16 cellular contexts compared by ENCODE assay signal in genomic region chr5:80170117-80170535, GRCh38.
DNase-seq lines count a peak whose midpoint lies in the region; ATAC-seq, FAIRE-seq and TF ChIP-seq lines count a peak whose summit lies in the region.
"Had no signal": no experiment of that assay in that cellular context is flagged by ENCODE, and none has a peak within 500 bp of the region (broad histone marks: within the 10 kb centered on the region; RNA-seq: fewer than 3 reads in every experiment).

No MANE protein-coding gene starts in this region.

- no peak for TF ChIP-seq POLR2A in H1 (IDR thresholded peaks at IDR 0.05; ENCODE audit: control extremely low read depth in 1 of 2, low read depth in 2 of 2, low read length in 2 of 2)

- H3K27me3 Mint-ChIP-seq in activated naive CD4-positive, alpha-beta T cell treated with anti-CD3 and anti-CD28 coated beads, Interleukin-2, amount 50 U/mL, for 24 hours, result no peaks in the 10 kb centered on the region
- H3K27me3 Mint-ChIP-seq in activated naive CD4-positive, alpha-beta T cell treated with anti-CD3 and anti-CD28 coated beads for 36 hours (ENCODE audit: low read depth), result no peaks in the 10 kb centered on the region
- H3K27me3 Mint-ChIP-seq in type B pancreatic cell, result no peaks in the 10 kb centered on the region

- POLR2A ChIA-PET in H1 (lab: Charles Lee; ENCODE audit: partially characterized antibody), result interaction anchor here (0.9 to 1.8 kb wide), 4 partner anchors 8 to 88 kb away, joined by 3 to 4 read pairs (median 3); partner anchors contain the start of gene SERINC5

- peaks cover 14 to 78% (median 38%) of the 10 kb centered on the region in 4 experiments for H3K36me3 ChIP-seq in H1 (ENCODE audit: control insufficient read depth in 2 of 4, insufficient read depth in 4 of 4, low read length in 3 of 4)
- H3K36me3 ChIP-seq in tibial artery, result peaks cover 10 to 44% (median 14%) of the 10 kb centered on the region in 3 donors

- no peak overlapping the region for H4K5ac ChIP-seq in H1 (ENCODE audit: insufficient read length, low read depth, low read length)

- no peak overlapping the region for H2BK120ac ChIP-seq in H1 (replicated peaks; ENCODE audit: low read depth, low read length)

- H3K4me3 ChIP-seq in H1 (ENCODE audit: extremely low read depth in 1 of 4, insufficient read depth in 2 of 4, low read depth in 3 of 4, low read length in 4 of 4), result no peak overlapping the region
- H3K4me3 ChIP-seq in tibial artery, result no peak overlapping the region
- H3K4me3 ChIP-seq: left ventricle myocardium inferior had no signal

- 92% methylated on average over 2 of the region's 2 CpGs; no CpG with 5 or more reads in 1 of the 2 experiments for WGBS in H1 (ENCODE audit: extremely low coverage in 1 of 2, insufficient coverage in 1 of 2, insufficient read length in 1 of 2, insufficient replicate concordance in 2 of 2, low coverage in 1 of 2, low lambda C conversion rate in 2 of 2, missing lambda C conversion rate in 1 of 2), 2 experiments

- 0 out of 2 replicates have a peak overlapping the region, but pooled peaks have one; percentile 11 for H2BK5ac ChIP-seq in H1 (ENCODE audit: low read depth, low read length)

- no peak for FAIRE-seq in H1 (lab: Jason Lieb, UNC)

- H3K14ac ChIP-seq in H1 (ENCODE audit: insufficient read length), result no peak overlapping the region

- TF ChIP-seq RAD21 in H1 (IDR thresholded peaks at IDR 0.05 in 1 of 2, conservative IDR thresholded peaks at IDR 0.05 in 1 of 2; ENCODE audit: low read depth in 2 of 2, low read length in 2 of 2), result no peak

- H3K4me2 ChIP-seq in H1 (ENCODE audit: insufficient read depth in 1 of 2, low read depth in 2 of 2, low read length in 2 of 2), result no peak overlapping the region

- no peak for ATAC-seq in HG03280 (IDR thresholded peaks at IDR 0.05; ENCODE audit: unreplicated experiment)

- no peak overlapping the region for H2BK12ac ChIP-seq in H1 (ENCODE audit: low read depth, low read length)

- no peak overlapping the region for H2AFZ ChIP-seq in H1 (ENCODE audit: low read length)

- no peaks in the 10 kb centered on the region for H3K9me3 Mint-ChIP-seq in activated naive CD4-positive, alpha-beta T cell treated with anti-CD3 and anti-CD28 coated beads, Interleukin-2, amount 50 U/mL, for 24 hours
- no peaks in the 10 kb centered on the region for H3K9me3 Mint-ChIP-seq in activated naive CD4-positive, alpha-beta T cell treated with anti-CD3 and anti-CD28 coated beads for 36 hours
- no peaks in the 10 kb centered on the region for H3K9me3 Mint-ChIP-seq in type B pancreatic cell

- no peak for DNase-seq in activated naive CD4-positive, alpha-beta T cell treated with anti-CD3 and anti-CD28 coated beads for 36 hours
- DNase-seq in NCI-H69 (lab: John Stamatoyannopoulos, UW), result peak; percentile 33
- DNase-seq in H1 (ENCODE audit: low read depth in 1 of 2, low spot score in 2 of 2), result no peak
- no peak for DNase-seq in type B pancreatic cell (ENCODE audit: extremely low spot score, unreplicated experiment)
- no peak for DNase-seq in tibial artery
- DNase-seq: activated gamma-delta T cell; left ventricle myocardium inferior; NCI-H1105; NCI-H524; occipital lobe; Right ventricle myocardium superior; stimulated activated CD4-positive, alpha-beta T cell treated with anti-CD3 and anti-CD28 coated beads, Interleukin-12 subunit alpha, Interleukin-12 subunit beta, amount 100 ng/mL, for 4 hours; stimulated activated CD8-positive, alpha-beta memory T cell treated with anti-CD3 and anti-CD28 coated beads, Interleukin-4, amount 100 ng/mL, for 48 hours; T-helper 1 cell had no signal

- no peak overlapping the region for H2BK20ac ChIP-seq in H1 (ENCODE audit: low read length)

- CTCF ChIA-PET in activated naive CD4-positive, alpha-beta T cell treated with anti-CD3 and anti-CD28 coated beads for 36 hours (lab: Charles Lee), result interaction anchor here (0.6 to 2.1 kb wide), 4 partner anchors 12 to 512 kb away, joined by 3 to 6 read pairs (median 3); no protein-coding TSS in a partner anchor
- CTCF ChIA-PET in H1 (lab: Charles Lee; ENCODE audit: partially characterized antibody), result interaction anchor here (0.6 to 1.9 kb wide), 5 partner anchors 9 to 385 kb away, joined by 3 to 5 read pairs (median 3); no protein-coding TSS in a partner anchor

- H2BK15ac ChIP-seq in H1 (ENCODE audit: low read length), result no peak overlapping the region

- H3K4me1 ChIP-seq in H1 (replicated peaks in 1 of 4; ENCODE audit: control insufficient read depth in 3 of 4, insufficient read depth in 4 of 4, low read length in 3 of 4), result peaks cover 0 to 9% (median 4%) of the 10 kb centered on the region in 4 experiments; a peak in 5 of 7 replicates
- H3K4me1 ChIP-seq in tibial artery, result no peaks in the 10 kb centered on the region

- H3K79me1 ChIP-seq in H1 (ENCODE audit: low read depth, low read length), result peaks cover 3% of the 10 kb centered on the region; the same call in 1 of the 2 replicates

- H3K56ac ChIP-seq in H1 (replicated peaks; ENCODE audit: insufficient read length, low read depth, low read length), result no peak overlapping the region

- H3K23me2 ChIP-seq in H1 (ENCODE audit: low read depth, low read length), result no peaks in the 10 kb centered on the region

- H3K4me1 Mint-ChIP-seq in activated naive CD4-positive, alpha-beta T cell treated with anti-CD3 and anti-CD28 coated beads, Interleukin-2, amount 50 U/mL, for 24 hours, result peaks cover 72% of the 10 kb centered on the region
- peaks cover 43% of the 10 kb centered on the region for H3K4me1 Mint-ChIP-seq in activated naive CD4-positive, alpha-beta T cell treated with anti-CD3 and anti-CD28 coated beads for 36 hours (ENCODE audit: low read depth)
- H3K4me1 Mint-ChIP-seq in type B pancreatic cell (ENCODE audit: unreplicated experiment), result peaks cover 23% of the 10 kb centered on the region

- H4K8ac ChIP-seq in H1 (ENCODE audit: extremely low read depth, insufficient read depth, low read length), result no peak overlapping the region

- TF ChIP-seq CTCF in H1 (IDR thresholded peaks at IDR 0.05; ENCODE audit: control extremely low read depth in 1 of 3, insufficient read depth in 1 of 3, low read depth in 1 of 3, low read length in 3 of 3) (no peak), type B pancreatic cell (conservative IDR thresholded peaks at IDR 0.05) (no peak), tibial artery (IDR thresholded peaks at IDR 0.05) (no peak)

- H3K27me3 ChIP-seq in H1 (replicated peaks in 1 of 4; ENCODE audit: control insufficient read depth in 3 of 4, extremely low read depth in 1 of 4, insufficient read depth in 3 of 4, low read length in 3 of 4) (no peaks in the 10 kb centered on the region), tibial artery (no peaks in the 10 kb centered on the region)

- H4K20me1 ChIP-seq in H1 (replicated peaks in 1 of 2; ENCODE audit: control insufficient read depth in 1 of 2, insufficient read depth in 2 of 2, low read length in 2 of 2), result no peaks in the 10 kb centered on the region

- no peak overlapping the region for H3K4me3 Mint-ChIP-seq in activated naive CD4-positive, alpha-beta T cell treated with anti-CD3 and anti-CD28 coated beads, Interleukin-2, amount 50 U/mL, for 24 hours
- H3K4me3 Mint-ChIP-seq in activated naive CD4-positive, alpha-beta T cell treated with anti-CD3 and anti-CD28 coated beads for 36 hours, result no peak overlapping the region
- H3K4me3 Mint-ChIP-seq in type B pancreatic cell, result no peak overlapping the region

- no peak for TF ChIP-seq EP300 in H1 (IDR thresholded peaks at IDR 0.05; ENCODE audit: borderline replicate concordance in 1 of 2, low read depth in 2 of 2, low read length in 2 of 2)

- H2AK5ac ChIP-seq in H1 (ENCODE audit: low read depth, low read length), result no peak overlapping the region

- H3K18ac ChIP-seq in H1 (ENCODE audit: extremely low read depth, low read length), result no peak overlapping the region

- H3K27ac Mint-ChIP-seq in activated naive CD4-positive, alpha-beta T cell treated with anti-CD3 and anti-CD28 coated beads, Interleukin-2, amount 50 U/mL, for 24 hours, result peak overlapping the region; percentile 65
- no peak overlapping the region for H3K27ac Mint-ChIP-seq in activated naive CD4-positive, alpha-beta T cell treated with anti-CD3 and anti-CD28 coated beads for 36 hours
- peak overlapping the region; percentile 18 for H3K27ac Mint-ChIP-seq in type B pancreatic cell

- H3K9ac ChIP-seq in H1 (replicated peaks in 1 of 4; ENCODE audit: extremely low read depth in 1 of 4, low read depth in 3 of 4, low read length in 3 of 4), result no peak overlapping the region

- H3K23ac ChIP-seq in H1 (ENCODE audit: insufficient read length), result no peak overlapping the region

- H4K91ac ChIP-seq in H1 (replicated peaks; ENCODE audit: insufficient read length, low read length), result no peak overlapping the region

- H3K9me3 ChIP-seq in H1 (ENCODE audit: insufficient read depth in 2 of 2, low read depth in 1 of 2, low read length in 1 of 2) (no peaks in the 10 kb centered on the region), tibial artery (no peaks in the 10 kb centered on the region)
- H3K9me3 ChIP-seq: left ventricle myocardium inferior had no signal

- no peak overlapping the region for H3K27ac ChIP-seq in H1 (ENCODE audit: low read depth, low read length)
- no peak overlapping the region for H3K27ac ChIP-seq in tibial artery
- H3K27ac ChIP-seq: left ventricle myocardium inferior had no signal

- H3K4ac ChIP-seq in H1 (replicated peaks; ENCODE audit: insufficient read length, low read depth, low read length), result no peak overlapping the region

- H3K36me3 Mint-ChIP-seq in activated naive CD4-positive, alpha-beta T cell treated with anti-CD3 and anti-CD28 coated beads, Interleukin-2, amount 50 U/mL, for 24 hours, result peaks cover 33% of the 10 kb centered on the region
- peaks cover 33% of the 10 kb centered on the region for H3K36me3 Mint-ChIP-seq in activated naive CD4-positive, alpha-beta T cell treated with anti-CD3 and anti-CD28 coated beads for 36 hours (ENCODE audit: low read depth)
- peaks cover 42% of the 10 kb centered on the region for H3K36me3 Mint-ChIP-seq in type B pancreatic cell

- intact Hi-C loops in activated naive CD4-positive, alpha-beta T cell treated with anti-CD3 and anti-CD28 coated beads for 36 hours (cut with micrococcal nuclease), result no loop called here
- intact Hi-C loops in tibial artery (cut with DNase I; ENCODE audit: low total_unique reads), result no loop called here

- no peaks in the 10 kb centered on the region for H3K79me2 ChIP-seq in H1 (ENCODE audit: control insufficient read depth in 1 of 2, insufficient read depth in 2 of 2, low read length in 2 of 2)

TF ChIP-seq in H1, 55 proteins besides CTCF, POLR2A, EP300 and RAD21 (continues in another document):
- TF ChIP-seq FOSL1 (IDR thresholded peaks at IDR 0.05; ENCODE audit: insufficient read depth, low read depth, low read length) (no peak), YY1 (IDR thresholded peaks at IDR 0.05; ENCODE audit: low read depth, low read length) (no peak), CREB1 (IDR thresholded peaks at IDR 0.05) (no peak), RFX5 (IDR thresholded peaks at IDR 0.05; ENCODE audit: borderline replicate concordance, low read depth, low read length) (no peak), BACH1 (IDR thresholded peaks at IDR 0.05; ENCODE audit: low read length) (no peak), CBX8 (IDR thresholded peaks at IDR 0.05; ENCODE audit: borderline replicate concordance, low read depth, low read length) (no peak), BCL11A (IDR thresholded peaks at IDR 0.05; ENCODE audit: low read depth in 2 of 2, low read length in 2 of 2) (no peak), ASH2L (IDR thresholded peaks at IDR 0.05; ENCODE audit: low read length) (no peak)
